In the genomic region with DNA sequence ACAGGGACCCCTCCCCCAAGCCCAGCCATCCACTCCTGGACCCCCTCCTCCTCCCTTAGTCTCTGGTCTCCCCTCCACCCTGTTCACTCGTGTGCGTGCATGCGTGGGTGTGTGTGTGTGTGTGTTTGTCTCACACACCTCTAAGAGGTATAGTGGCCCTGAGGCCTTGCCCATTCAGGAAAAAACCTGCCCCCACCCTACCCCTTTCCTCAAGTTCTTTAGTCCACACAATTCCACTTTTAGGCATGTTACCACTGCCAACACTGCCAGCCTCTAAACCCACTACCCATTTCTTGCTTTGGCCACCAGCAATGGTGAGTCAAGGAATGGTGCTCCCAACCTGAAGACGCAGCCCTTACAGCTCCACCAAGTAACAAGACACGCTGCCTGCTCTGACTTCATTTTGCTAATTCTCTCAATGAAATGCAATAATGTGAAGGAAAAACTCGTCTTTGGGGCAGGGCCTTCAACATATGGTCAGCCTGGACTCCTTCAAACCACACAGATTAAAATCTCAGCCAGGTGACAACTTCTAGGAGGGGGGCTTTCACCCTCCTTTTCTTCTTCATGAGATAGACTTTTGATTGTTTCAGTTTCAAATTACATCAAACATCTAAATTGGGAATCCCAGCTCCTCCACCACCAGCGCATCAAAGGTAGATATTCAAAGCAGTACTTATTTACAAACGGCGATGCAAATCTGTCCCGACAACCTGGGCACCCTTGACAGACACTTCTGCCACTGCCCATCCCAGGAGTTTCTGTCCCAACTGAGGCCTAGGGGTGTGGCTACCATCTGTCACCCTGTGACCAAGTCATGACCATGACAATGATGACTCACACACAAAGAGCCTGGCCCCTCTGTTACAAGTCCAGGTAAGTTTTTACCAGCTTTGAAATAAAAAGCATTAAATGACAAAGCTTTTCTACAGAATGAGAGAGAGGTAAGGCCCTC, we compare ENCODE assay signal across 8 cellular contexts. TPM values are rescaled to one million over a fixed set of nuclear protein-coding genes. Genes with fewer than 3 reads are reported as not detected.
DNase-seq lines count a peak whose midpoint lies in the region; ATAC-seq and TF ChIP-seq lines count a peak whose summit lies in the region.

No MANE protein-coding gene starts in this region.

- H3K4me1 ChIP-seq in body of pancreas (peaks cover 59% of the 10 kb centered on the region), stomach (peaks cover 75 to 100% (median 93%) of the 10 kb centered on the region in 4 donors)

- H3K4me3 ChIP-seq in body of pancreas: no peak overlapping the region
- no peak overlapping the region for H3K4me3 ChIP-seq in stomach

- intact Hi-C loops in body of pancreas (cut with DNase I) (no loop called here), stomach (cut with DNase I; ENCODE audit: low total_unique reads) (no loop called here)

- no peak for TF ChIP-seq CTCF in GM10266 (IDR thresholded peaks at IDR 0.05; ENCODE audit: control insufficient read depth, insufficient read depth, low read depth, missing control alignments)
- TF ChIP-seq CTCF in body of pancreas (IDR thresholded peaks at IDR 0.05): no peak
- no peak for TF ChIP-seq CTCF in stomach (IDR thresholded peaks at IDR 0.05)

- TF ChIP-seq EP300 in stomach (IDR thresholded peaks at IDR 0.05): no peak

- H3K36me3 ChIP-seq in body of pancreas (replicated peaks in 1 of 2; ENCODE audit: insufficient read depth in 1 of 2, low read depth in 2 of 2) (no peaks in the 10 kb centered on the region), stomach (peaks cover 0 to 16% (median 8%) of the 10 kb centered on the region in 4 donors)

- DNase-seq in GM10266 (ENCODE audit: extremely low spot score): peak; percentile 74
- no peak for DNase-seq in body of pancreas
- DNase-seq in stomach: no peak
- DNase-seq in ureter (ENCODE audit: low spot score): no peak
- no peak for DNase-seq in inferior parietal cortex (ENCODE audit: extremely low spot score)
- DNase-seq in activated gamma-delta T cell treated with Interleukin-2 at 50 U/mL for 16 hours: no peak

- WGBS in body of pancreas, 2 donors: 90% methylated on average over 10 of the region's 10 CpGs
- WGBS in stomach, 5 donors: 64 to 74% (median 69%) methylated on average over 10 of the region's 10 CpGs

- ATAC-seq in GM19455 (IDR thresholded peaks at IDR 0.05; ENCODE audit: unreplicated experiment) (peak; percentile 56), HG03442 (IDR thresholded peaks at IDR 0.05; ENCODE audit: unreplicated experiment) (peak; percentile 59), body of pancreas (no peak)

- no peaks in the 10 kb centered on the region for H3K9me3 ChIP-seq in body of pancreas
- no peaks in the 10 kb centered on the region for H3K9me3 ChIP-seq in stomach

- H3K27me3 ChIP-seq in body of pancreas (no peaks in the 10 kb centered on the region), stomach (no peaks in the 10 kb centered on the region)

- H3K27ac ChIP-seq in body of pancreas (peak overlapping the region; percentile 44 to 70 (median 57)), stomach (peak overlapping the region; percentile 26 to 72 (median 56))

- TF ChIP-seq POLR2A in body of pancreas (IDR thresholded peaks at IDR 0.05): no peak
- TF ChIP-seq POLR2A in stomach (IDR thresholded peaks at IDR 0.05): no peak

RNA-seq across cellular contexts. Expression of gene SSBP3, which starts 29.8 kb away (rescaled TPM):
- 10 to 100 TPM in 1 of 2 donors, 1 to 10 TPM in 1; 7.9 to 23.1 TPM for total RNA-seq in body of pancreas
- 10 to 100 TPM in 3 of 5 donors, 1 to 10 TPM in 2; 4.3 to 77.6 (median 20.0) TPM for total RNA-seq in stomach
- polyA plus RNA-seq in stomach: 100 to 1,000 TPM in 1 of 3 donors, 10 to 100 TPM in 2; 37.0 to 100 (median 59.5) TPM
- total RNA-seq in ureter: 47.3 TPM
